In the genomic region with DNA sequence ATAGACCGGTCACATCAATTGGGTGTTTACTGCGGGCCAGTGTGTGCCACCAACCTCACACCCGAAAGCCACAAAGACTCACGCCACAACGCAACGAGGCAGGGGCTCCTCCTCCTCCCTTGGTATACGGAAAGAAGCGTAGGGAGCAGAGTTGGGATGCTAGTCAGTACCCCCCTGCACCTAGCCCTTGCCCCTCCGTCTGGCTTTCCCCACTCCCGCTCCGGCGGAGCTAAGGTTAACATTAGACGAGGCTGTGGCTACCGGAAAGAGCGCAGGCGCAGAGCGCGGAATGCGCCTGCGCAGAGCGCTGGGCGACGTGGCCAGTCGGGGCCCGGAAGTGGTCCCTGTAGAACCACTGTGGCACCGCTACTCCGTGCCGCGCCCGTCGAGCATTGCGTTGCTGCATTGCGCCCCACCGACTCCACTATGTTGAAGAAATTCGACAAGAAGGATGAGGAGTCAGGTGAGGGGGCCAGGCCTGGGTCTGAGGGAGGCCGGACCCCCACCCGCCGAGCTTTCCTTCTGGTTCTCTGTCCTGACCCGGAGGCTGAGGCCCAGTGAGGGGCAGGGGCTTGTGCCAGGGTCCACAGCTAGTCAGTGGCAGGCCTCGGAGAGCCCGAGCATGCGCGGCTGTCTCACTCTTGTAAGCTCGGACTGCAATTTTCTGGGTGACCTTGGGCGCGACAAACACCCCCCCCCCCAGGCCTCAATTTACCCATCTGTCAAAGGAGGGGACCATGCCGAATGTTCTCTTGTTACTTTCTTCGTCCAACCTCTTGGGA, we compare ENCODE assay signal across 1 cellular context.
TF ChIP-seq lines count a peak whose summit lies in the region.

A gene with protein sequence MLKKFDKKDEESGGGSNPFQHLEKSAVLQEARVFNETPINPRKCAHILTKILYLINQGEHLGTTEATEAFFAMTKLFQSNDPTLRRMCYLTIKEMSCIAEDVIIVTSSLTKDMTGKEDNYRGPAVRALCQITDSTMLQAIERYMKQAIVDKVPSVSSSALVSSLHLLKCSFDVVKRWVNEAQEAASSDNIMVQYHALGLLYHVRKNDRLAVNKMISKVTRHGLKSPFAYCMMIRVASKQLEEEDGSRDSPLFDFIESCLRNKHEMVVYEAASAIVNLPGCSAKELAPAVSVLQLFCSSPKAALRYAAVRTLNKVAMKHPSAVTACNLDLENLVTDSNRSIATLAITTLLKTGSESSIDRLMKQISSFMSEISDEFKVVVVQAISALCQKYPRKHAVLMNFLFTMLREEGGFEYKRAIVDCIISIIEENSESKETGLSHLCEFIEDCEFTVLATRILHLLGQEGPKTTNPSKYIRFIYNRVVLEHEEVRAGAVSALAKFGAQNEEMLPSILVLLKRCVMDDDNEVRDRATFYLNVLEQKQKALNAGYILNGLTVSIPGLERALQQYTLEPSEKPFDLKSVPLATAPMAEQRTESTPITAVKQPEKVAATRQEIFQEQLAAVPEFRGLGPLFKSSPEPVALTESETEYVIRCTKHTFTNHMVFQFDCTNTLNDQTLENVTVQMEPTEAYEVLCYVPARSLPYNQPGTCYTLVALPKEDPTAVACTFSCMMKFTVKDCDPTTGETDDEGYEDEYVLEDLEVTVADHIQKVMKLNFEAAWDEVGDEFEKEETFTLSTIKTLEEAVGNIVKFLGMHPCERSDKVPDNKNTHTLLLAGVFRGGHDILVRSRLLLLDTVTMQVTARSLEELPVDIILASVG (plus strand): TSS at position 323 of the 782 bp plus-strand sequence. CDS start 104 bp downstream, at position 427.

TF ChIP-seq in HepG2, 621 proteins besides CTCF, POLR2A, EP300 and RAD21 (continued from another document and continues in another):
- TF ChIP-seq, protein P1, sequence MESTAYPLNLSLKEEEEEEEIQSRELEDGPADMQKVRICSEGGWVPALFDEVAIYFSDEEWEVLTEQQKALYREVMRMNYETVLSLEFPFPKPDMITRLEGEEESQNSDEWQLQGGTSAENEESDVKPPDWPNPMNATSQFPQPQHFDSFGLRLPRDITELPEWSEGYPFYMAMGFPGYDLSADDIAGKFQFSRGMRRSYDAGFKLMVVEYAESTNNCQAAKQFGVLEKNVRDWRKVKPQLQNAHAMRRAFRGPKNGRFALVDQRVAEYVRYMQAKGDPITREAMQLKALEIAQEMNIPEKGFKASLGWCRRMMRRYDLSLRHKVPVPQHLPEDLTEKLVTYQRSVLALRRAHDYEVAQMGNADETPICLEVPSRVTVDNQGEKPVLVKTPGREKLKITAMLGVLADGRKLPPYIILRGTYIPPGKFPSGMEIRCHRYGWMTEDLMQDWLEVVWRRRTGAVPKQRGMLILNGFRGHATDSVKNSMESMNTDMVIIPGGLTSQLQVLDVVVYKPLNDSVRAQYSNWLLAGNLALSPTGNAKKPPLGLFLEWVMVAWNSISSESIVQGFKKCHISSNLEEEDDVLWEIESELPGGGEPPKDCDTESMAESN (CRISPR knock-in tag; conservative IDR thresholded peaks at IDR 0.05): no peak
- 0 out of 2 replicates have a peak, but pooled peaks have one; percentile 13 for TF ChIP-seq ZSCAN9 (CRISPR knock-in tag; IDR thresholded peaks at IDR 0.05; ENCODE audit: borderline replicate concordance)
- TF ChIP-seq, protein P2, sequence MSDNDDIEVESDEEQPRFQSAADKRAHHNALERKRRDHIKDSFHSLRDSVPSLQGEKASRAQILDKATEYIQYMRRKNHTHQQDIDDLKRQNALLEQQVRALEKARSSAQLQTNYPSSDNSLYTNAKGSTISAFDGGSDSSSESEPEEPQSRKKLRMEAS (IDR thresholded peaks at IDR 0.05): peak; percentile 75
- no peak for TF ChIP-seq LCORL (IDR thresholded peaks at IDR 0.05)
- TF ChIP-seq LCORL (CRISPR knock-in tag; IDR thresholded peaks at IDR 0.05): peak; percentile 83
- TF ChIP-seq ZNF451 (CRISPR knock-in tag; IDR thresholded peaks at IDR 0.05): peak; percentile 66; the same call in 1 of the 2 replicates
- peak; percentile 57 for TF ChIP-seq ZMYM4 (CRISPR knock-in tag; IDR thresholded peaks at IDR 0.05)
- TF ChIP-seq, protein P3, sequence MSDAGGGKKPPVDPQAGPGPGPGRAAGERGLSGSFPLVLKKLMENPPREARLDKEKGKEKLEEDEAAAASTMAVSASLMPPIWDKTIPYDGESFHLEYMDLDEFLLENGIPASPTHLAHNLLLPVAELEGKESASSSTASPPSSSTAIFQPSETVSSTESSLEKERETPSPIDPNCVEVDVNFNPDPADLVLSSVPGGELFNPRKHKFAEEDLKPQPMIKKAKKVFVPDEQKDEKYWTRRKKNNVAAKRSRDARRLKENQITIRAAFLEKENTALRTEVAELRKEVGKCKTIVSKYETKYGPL (CRISPR knock-in tag; IDR thresholded peaks at IDR 0.05): peak; percentile 28; the same call in 1 of the 2 replicates
- TF ChIP-seq MXD4 (CRISPR knock-in tag; IDR thresholded peaks at IDR 0.05): peak; percentile 71; the same call in 1 of the 2 replicates
- 0 out of 2 replicates have a peak, but pooled peaks have one; percentile 71 for TF ChIP-seq ZNF430 (CRISPR knock-in tag; IDR thresholded peaks at IDR 0.05)
- 0 out of 2 replicates have a peak, but pooled peaks have one; percentile 4 for TF ChIP-seq HOXA9 (CRISPR knock-in tag; IDR thresholded peaks at IDR 0.05; ENCODE audit: borderline replicate concordance)
- TF ChIP-seq ZNF773 (CRISPR knock-in tag; IDR thresholded peaks at IDR 0.05; ENCODE audit: borderline replicate concordance): peak; percentile 68; the same call in 1 of the 2 replicates
- TF ChIP-seq, protein P4, sequence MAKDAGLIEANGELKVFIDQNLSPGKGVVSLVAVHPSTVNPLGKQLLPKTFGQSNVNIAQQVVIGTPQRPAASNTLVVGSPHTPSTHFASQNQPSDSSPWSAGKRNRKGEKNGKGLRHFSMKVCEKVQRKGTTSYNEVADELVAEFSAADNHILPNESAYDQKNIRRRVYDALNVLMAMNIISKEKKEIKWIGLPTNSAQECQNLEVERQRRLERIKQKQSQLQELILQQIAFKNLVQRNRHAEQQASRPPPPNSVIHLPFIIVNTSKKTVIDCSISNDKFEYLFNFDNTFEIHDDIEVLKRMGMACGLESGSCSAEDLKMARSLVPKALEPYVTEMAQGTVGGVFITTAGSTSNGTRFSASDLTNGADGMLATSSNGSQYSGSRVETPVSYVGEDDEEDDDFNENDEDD (CRISPR knock-in tag; IDR thresholded peaks at IDR 0.05; ENCODE audit: borderline replicate concordance): peak; percentile 10; the same call in 1 of the 2 replicates
- TF ChIP-seq NCOA2 (CRISPR knock-in tag; IDR thresholded peaks at IDR 0.05): no peak; the same call in 1 of the 2 replicates
- peak; percentile 97 for TF ChIP-seq ZFX (CRISPR knock-in tag; IDR thresholded peaks at IDR 0.05; ENCODE audit: low read depth)
- no peak for TF ChIP-seq BHLHE40 (IDR thresholded peaks at IDR 0.05; ENCODE audit: low read length)
- TF ChIP-seq ZNF350 (CRISPR knock-in tag; IDR thresholded peaks at IDR 0.05; ENCODE audit: borderline replicate concordance, low read depth): peak; percentile 83; the same call in 1 of the 2 replicates
- no peak for TF ChIP-seq KDM4B (CRISPR knock-in tag; IDR thresholded peaks at IDR 0.05)
- peak; percentile 87 for TF ChIP-seq ZNF446 (CRISPR knock-in tag; IDR thresholded peaks at IDR 0.05)
- 0 out of 2 replicates have a peak, but pooled peaks have one; percentile 45 for TF ChIP-seq ZNF333 (CRISPR knock-in tag; IDR thresholded peaks at IDR 0.05; ENCODE audit: borderline replicate concordance)
- TF ChIP-seq KAT7 (CRISPR knock-in tag; IDR thresholded peaks at IDR 0.05; ENCODE audit: borderline replicate concordance): peak; percentile 28; the same call in 1 of the 2 replicates
- TF ChIP-seq, protein P5, sequence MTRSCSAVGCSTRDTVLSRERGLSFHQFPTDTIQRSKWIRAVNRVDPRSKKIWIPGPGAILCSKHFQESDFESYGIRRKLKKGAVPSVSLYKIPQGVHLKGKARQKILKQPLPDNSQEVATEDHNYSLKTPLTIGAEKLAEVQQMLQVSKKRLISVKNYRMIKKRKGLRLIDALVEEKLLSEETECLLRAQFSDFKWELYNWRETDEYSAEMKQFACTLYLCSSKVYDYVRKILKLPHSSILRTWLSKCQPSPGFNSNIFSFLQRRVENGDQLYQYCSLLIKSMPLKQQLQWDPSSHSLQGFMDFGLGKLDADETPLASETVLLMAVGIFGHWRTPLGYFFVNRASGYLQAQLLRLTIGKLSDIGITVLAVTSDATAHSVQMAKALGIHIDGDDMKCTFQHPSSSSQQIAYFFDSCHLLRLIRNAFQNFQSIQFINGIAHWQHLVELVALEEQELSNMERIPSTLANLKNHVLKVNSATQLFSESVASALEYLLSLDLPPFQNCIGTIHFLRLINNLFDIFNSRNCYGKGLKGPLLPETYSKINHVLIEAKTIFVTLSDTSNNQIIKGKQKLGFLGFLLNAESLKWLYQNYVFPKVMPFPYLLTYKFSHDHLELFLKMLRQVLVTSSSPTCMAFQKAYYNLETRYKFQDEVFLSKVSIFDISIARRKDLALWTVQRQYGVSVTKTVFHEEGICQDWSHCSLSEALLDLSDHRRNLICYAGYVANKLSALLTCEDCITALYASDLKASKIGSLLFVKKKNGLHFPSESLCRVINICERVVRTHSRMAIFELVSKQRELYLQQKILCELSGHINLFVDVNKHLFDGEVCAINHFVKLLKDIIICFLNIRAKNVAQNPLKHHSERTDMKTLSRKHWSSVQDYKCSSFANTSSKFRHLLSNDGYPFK (CRISPR knock-in tag; IDR thresholded peaks at IDR 0.05; ENCODE audit: borderline replicate concordance): peak; percentile 82
- TF ChIP-seq ZNF746 (CRISPR knock-in tag; IDR thresholded peaks at IDR 0.05): no peak
- TF ChIP-seq ZSCAN31 (CRISPR knock-in tag; IDR thresholded peaks at IDR 0.05; ENCODE audit: low read depth): peak; percentile 47; the same call in 1 of the 2 replicates
- peak; percentile 25; the same call in 1 of the 2 replicates for TF ChIP-seq FOXK1 (CRISPR knock-in tag; IDR thresholded peaks at IDR 0.05; ENCODE audit: borderline replicate concordance, low read depth)
- TF ChIP-seq DNMT1 (CRISPR knock-in tag; IDR thresholded peaks at IDR 0.05): peak; percentile 78; the same call in 1 of the 2 replicates
- TF ChIP-seq MEF2D (CRISPR knock-in tag; IDR thresholded peaks at IDR 0.05): peak; percentile 77
- TF ChIP-seq, protein P6, sequence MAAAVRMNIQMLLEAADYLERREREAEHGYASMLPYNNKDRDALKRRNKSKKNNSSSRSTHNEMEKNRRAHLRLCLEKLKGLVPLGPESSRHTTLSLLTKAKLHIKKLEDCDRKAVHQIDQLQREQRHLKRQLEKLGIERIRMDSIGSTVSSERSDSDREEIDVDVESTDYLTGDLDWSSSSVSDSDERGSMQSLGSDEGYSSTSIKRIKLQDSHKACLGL (CRISPR knock-in tag; IDR thresholded peaks at IDR 0.05): 0 out of 2 replicates have a peak, but pooled peaks have one; percentile 38
- TF ChIP-seq JUN (CRISPR knock-in tag; IDR thresholded peaks at IDR 0.05): no peak
- peak; percentile 57; the same call in 1 of the 2 replicates for TF ChIP-seq SALL2 (CRISPR knock-in tag; IDR thresholded peaks at IDR 0.05)
- peak; percentile 76; the same call in 1 of the 2 replicates for TF ChIP-seq EEA1 (CRISPR knock-in tag; IDR thresholded peaks at IDR 0.05; ENCODE audit: borderline replicate concordance)
- TF ChIP-seq ZBTB38 (CRISPR knock-in tag; IDR thresholded peaks at IDR 0.05): peak; percentile 47
- TF ChIP-seq, protein P7, sequence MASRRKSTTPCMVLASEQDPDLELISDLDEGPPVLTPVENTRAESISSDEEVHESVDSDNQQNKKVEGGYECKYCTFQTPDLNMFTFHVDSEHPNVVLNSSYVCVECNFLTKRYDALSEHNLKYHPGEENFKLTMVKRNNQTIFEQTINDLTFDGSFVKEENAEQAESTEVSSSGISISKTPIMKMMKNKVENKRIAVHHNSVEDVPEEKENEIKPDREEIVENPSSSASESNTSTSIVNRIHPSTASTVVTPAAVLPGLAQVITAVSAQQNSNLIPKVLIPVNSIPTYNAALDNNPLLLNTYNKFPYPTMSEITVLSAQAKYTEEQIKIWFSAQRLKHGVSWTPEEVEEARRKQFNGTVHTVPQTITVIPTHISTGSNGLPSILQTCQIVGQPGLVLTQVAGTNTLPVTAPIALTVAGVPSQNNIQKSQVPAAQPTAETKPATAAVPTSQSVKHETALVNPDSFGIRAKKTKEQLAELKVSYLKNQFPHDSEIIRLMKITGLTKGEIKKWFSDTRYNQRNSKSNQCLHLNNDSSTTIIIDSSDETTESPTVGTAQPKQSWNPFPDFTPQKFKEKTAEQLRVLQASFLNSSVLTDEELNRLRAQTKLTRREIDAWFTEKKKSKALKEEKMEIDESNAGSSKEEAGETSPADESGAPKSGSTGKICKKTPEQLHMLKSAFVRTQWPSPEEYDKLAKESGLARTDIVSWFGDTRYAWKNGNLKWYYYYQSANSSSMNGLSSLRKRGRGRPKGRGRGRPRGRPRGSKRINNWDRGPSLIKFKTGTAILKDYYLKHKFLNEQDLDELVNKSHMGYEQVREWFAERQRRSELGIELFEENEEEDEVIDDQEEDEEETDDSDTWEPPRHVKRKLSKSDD (CRISPR knock-in tag; IDR thresholded peaks at IDR 0.05; ENCODE audit: low read depth): no peak
- TF ChIP-seq, protein P8, sequence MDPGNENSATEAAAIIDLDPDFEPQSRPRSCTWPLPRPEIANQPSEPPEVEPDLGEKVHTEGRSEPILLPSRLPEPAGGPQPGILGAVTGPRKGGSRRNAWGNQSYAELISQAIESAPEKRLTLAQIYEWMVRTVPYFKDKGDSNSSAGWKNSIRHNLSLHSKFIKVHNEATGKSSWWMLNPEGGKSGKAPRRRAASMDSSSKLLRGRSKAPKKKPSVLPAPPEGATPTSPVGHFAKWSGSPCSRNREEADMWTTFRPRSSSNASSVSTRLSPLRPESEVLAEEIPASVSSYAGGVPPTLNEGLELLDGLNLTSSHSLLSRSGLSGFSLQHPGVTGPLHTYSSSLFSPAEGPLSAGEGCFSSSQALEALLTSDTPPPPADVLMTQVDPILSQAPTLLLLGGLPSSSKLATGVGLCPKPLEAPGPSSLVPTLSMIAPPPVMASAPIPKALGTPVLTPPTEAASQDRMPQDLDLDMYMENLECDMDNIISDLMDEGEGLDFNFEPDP (CRISPR knock-in tag; conservative IDR thresholded peaks at IDR 0.05): 0 out of 2 replicates have a peak, but pooled peaks have one; percentile 8
- TF ChIP-seq, protein P9, sequence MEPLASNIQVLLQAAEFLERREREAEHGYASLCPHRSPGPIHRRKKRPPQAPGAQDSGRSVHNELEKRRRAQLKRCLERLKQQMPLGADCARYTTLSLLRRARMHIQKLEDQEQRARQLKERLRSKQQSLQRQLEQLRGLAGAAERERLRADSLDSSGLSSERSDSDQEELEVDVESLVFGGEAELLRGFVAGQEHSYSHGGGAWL (CRISPR knock-in tag; IDR thresholded peaks at IDR 0.05): peak; percentile 44; the same call in 1 of the 2 replicates
- TF ChIP-seq, protein P10, sequence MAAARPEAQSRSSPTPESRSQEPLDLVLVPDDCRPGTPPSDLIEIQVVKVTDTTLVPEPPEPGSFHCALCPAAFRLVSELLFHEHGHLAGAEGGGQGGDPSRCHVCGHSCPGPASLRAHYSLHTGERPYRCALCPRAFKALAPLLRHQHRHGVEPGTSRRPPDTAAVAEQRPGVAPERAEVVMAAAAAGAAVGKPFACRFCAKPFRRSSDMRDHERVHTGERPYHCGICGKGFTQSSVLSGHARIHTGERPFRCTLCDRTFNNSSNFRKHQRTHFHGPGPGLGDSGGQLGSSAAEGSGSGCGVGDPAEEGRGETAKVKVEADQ (CRISPR knock-in tag; IDR thresholded peaks at IDR 0.05; ENCODE audit: borderline replicate concordance): peak; percentile 82
- peak; percentile 47; the same call in 1 of the 2 replicates for TF ChIP-seq ZNF138 (CRISPR knock-in tag; IDR thresholded peaks at IDR 0.05; ENCODE audit: low read depth)
